Comparison of ENCODE assay signal across 25 cellular contexts in the genomic region with DNA sequence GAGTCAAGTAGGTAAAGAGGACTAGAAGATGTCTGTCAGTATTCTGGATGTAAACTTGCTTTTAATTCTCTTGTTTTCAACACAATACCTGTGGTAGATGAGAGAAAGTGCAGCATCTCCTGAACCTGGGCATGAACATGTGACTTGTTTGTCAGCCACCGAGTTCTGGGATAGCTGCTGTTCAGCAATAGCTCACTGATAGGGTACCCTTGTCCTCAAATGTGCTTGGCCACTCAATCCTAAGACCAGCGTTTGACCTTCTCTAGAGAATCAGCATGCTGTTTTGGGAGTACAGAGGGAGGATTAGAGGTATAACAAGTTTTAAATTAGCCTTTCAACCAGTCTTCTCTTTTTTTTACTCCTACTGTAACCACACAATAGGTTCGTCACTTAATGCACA.
"Had no signal": no experiment of that assay in that cellular context is flagged by ENCODE, and none has a peak within 500 bp of the region (broad histone marks: within the 10 kb centered on the region; RNA-seq: fewer than 3 reads in every experiment).

No MANE protein-coding gene starts in this region.

- H3K27ac Mint-ChIP-seq: activated CD4-positive, alpha-beta memory T cell treated with anti-CD3 and anti-CD28 coated beads, Interleukin-2, amount 10 ng/mL, durations not matched to agents 7 days and 5 days; activated CD4-positive, alpha-beta T cell treated with anti-CD3 and anti-CD28 coated beads, Interleukin-2, amount 10 ng/mL, durations not matched to agents 7 days and 5 days; activated naive CD8-positive, alpha-beta T cell; activated T-cell treated with anti-CD3 and anti-CD28 coated beads, Interleukin-2, amount 50 U/mL, for 24 hours; activated T-cell treated with anti-CD3 and anti-CD28 coated beads, Interleukin-2, amount 50 U/mL, for 72 hours had no signal

- H3K4me1 Mint-ChIP-seq: activated CD4-positive, alpha-beta memory T cell treated with anti-CD3 and anti-CD28 coated beads, Interleukin-2, amount 10 ng/mL, durations not matched to agents 7 days and 5 days; activated CD4-positive, alpha-beta T cell treated with anti-CD3 and anti-CD28 coated beads, Interleukin-2, amount 10 ng/mL, durations not matched to agents 7 days and 5 days had no signal

- H3K27me3 Mint-ChIP-seq: activated CD4-positive, alpha-beta memory T cell treated with anti-CD3 and anti-CD28 coated beads, Interleukin-2, amount 10 ng/mL, durations not matched to agents 7 days and 5 days; activated CD4-positive, alpha-beta T cell treated with anti-CD3 and anti-CD28 coated beads, Interleukin-2, amount 10 ng/mL, durations not matched to agents 7 days and 5 days; activated naive CD8-positive, alpha-beta T cell; activated T-cell treated with anti-CD3 and anti-CD28 coated beads, Interleukin-2, amount 50 U/mL, for 24 hours had no signal

- ATAC-seq: activated T-cell treated with anti-CD3 and anti-CD28 coated beads, Interleukin-2, amount 50 U/mL, for 72 hours; esophagus mucosa had no signal

- H3K4me3 Mint-ChIP-seq: activated CD4-positive, alpha-beta memory T cell treated with anti-CD3 and anti-CD28 coated beads, Interleukin-2, amount 10 ng/mL, durations not matched to agents 7 days and 5 days; activated CD4-positive, alpha-beta T cell treated with anti-CD3 and anti-CD28 coated beads, Interleukin-2, amount 10 ng/mL, durations not matched to agents 7 days and 5 days; activated naive CD8-positive, alpha-beta T cell; activated T-cell treated with anti-CD3 and anti-CD28 coated beads, Interleukin-2, amount 50 U/mL, for 24 hours; activated T-cell treated with anti-CD3 and anti-CD28 coated beads, Interleukin-2, amount 50 U/mL, for 72 hours had no signal

- DNase-seq: activated CD4-positive, alpha-beta memory T cell treated with anti-CD3 and anti-CD28 coated beads, Interleukin-2, amount 10 ng/mL, durations not matched to agents 7 days and 5 days; activated CD4-positive, alpha-beta T cell treated with anti-CD3 and anti-CD28 coated beads for 1 hour; activated CD4-positive, alpha-beta T cell treated with anti-CD3 and anti-CD28 coated beads for 4 hours; activated CD4-positive, alpha-beta T cell treated with anti-CD3 and anti-CD28 coated beads, Interleukin-2, amount 10 ng/mL, durations not matched to agents 7 days and 5 days; activated CD4-positive, alpha-beta T cell treated with anti-CD3 and anti-CD28 coated beads, Interleukin-2, amount 50 U/mL, for 4 hours; activated CD8-positive, alpha-beta memory T cell treated with anti-CD3 and anti-CD28 coated beads, Interleukin-2, amount 50 U/mL, for 48 hours; activated gamma-delta T cell; activated naive CD4-positive, alpha-beta T cell treated with anti-CD3 and anti-CD28 coated beads, Interleukin-2, amount 50 U/mL, for 16 hours; activated naive CD4-positive, alpha-beta T cell treated with Interleukin-2 at 50 U/mL for 16 hours; activated T-cell treated with anti-CD3 and anti-CD28 coated beads for 4 hours; activated T-cell treated with anti-CD3 and anti-CD28 coated beads, Interleukin-2, amount 50 U/mL, for 24 hours; activated T-cell treated with anti-CD3 and anti-CD28 coated beads, Interleukin-2, amount 50 U/mL, for 72 hours; amniotic stem cell; anterior cingulate cortex; brain microvascular endothelial cell; caudate nucleus; cortex of kidney; dermis blood vessel endothelial cell; effector CD4-positive, alpha-beta T cell; foreskin fibroblast; head of caudate nucleus; T-helper 1 cell; T-helper 2 cell had no signal

- H3K27ac ChIP-seq: brain microvascular endothelial cell had no signal

- H3K36me3 ChIP-seq: brain microvascular endothelial cell had no signal

- H3K27me3 ChIP-seq: brain microvascular endothelial cell had no signal
